In genomic region chrX:20718592-20718991, GRCh38 we compare ENCODE assay signal across 15 cellular contexts.
"Had no signal": no experiment of that assay in that cellular context is flagged by ENCODE, and none has a peak within 500 bp of the region (broad histone marks: within the 10 kb centered on the region; RNA-seq: fewer than 3 reads in every experiment).

No MANE protein-coding gene starts in this region.

- H3K4me1 Mint-ChIP-seq: activated naive CD8-positive, alpha-beta T cell treated with anti-CD3 and anti-CD28 coated beads for 36 hours; naive B cell; stimulated activated effector memory CD8-positive, alpha-beta T cell treated with anti-CD3 and anti-CD28 coated beads, Interleukin-12 subunit alpha, Interleukin-12 subunit beta, amount 100 ng/mL, for 72 hours had no signal

- H3K9me3 ChIP-seq: esophagus muscularis mucosa, neutrophil, right lobe of liver, transverse colon had no signal

- DNase-seq: activated CD4-positive, alpha-beta T cell treated with anti-CD3 and anti-CD28 coated beads, Interleukin-2, amount 50 U/mL, for 48 hours; activated CD4-positive, CD25-positive, alpha-beta regulatory T cell treated with anti-CD3 and anti-CD28 coated beads, Interleukin-2, amount 50 U/mL, for 72 hours; activated effector memory CD4-positive, alpha-beta T cell treated with anti-CD3 and anti-CD28 coated beads, Interleukin-2, amount 50 U/mL, for 16 hours; activated naive CD8-positive, alpha-beta T cell treated with anti-CD3 and anti-CD28 coated beads for 36 hours; activated T-cell treated with anti-CD3 and anti-CD28 coated beads, Interleukin-2, amount 50 U/mL, for 4 hours; foreskin fibroblast; naive B cell; right lobe of liver; SW 1271; transverse colon had no signal

- H3K4me1 ChIP-seq: esophagus muscularis mucosa, right lobe of liver, transverse colon had no signal

- H3K27me3 ChIP-seq: esophagus muscularis mucosa, neutrophil, right lobe of liver, transverse colon had no signal

- H3K4me3 Mint-ChIP-seq: activated naive CD8-positive, alpha-beta T cell treated with anti-CD3 and anti-CD28 coated beads for 36 hours; activated T-cell treated with anti-CD3 and anti-CD28 coated beads, Interleukin-2, amount 50 U/mL, for 4 hours; naive B cell; stimulated activated effector memory CD8-positive, alpha-beta T cell treated with anti-CD3 and anti-CD28 coated beads, Interleukin-12 subunit alpha, Interleukin-12 subunit beta, amount 100 ng/mL, for 72 hours; T-helper 2 cell treated with Interferon-gamma antibody and Interleukin-4, amounts not matched to agents 5 μg/mL and 100 μg/mL, for 36 hours had no signal

- H3K27ac Mint-ChIP-seq: activated naive CD8-positive, alpha-beta T cell treated with anti-CD3 and anti-CD28 coated beads for 36 hours; naive B cell; progenitor cell of endocrine pancreas; stimulated activated effector memory CD8-positive, alpha-beta T cell treated with anti-CD3 and anti-CD28 coated beads, Interleukin-12 subunit alpha, Interleukin-12 subunit beta, amount 100 ng/mL, for 72 hours; T-helper 2 cell treated with Interferon-gamma antibody and Interleukin-4, amounts not matched to agents 5 μg/mL and 100 μg/mL, for 36 hours had no signal

- H3K27me3 Mint-ChIP-seq: naive B cell, progenitor cell of endocrine pancreas had no signal

- H3K36me3 ChIP-seq: esophagus muscularis mucosa, neutrophil, right lobe of liver, transverse colon had no signal

- H3K4me3 ChIP-seq: esophagus muscularis mucosa, right lobe of liver, transverse colon had no signal

- ATAC-seq: activated T-cell treated with anti-CD3 and anti-CD28 coated beads, Interleukin-2, amount 50 U/mL, for 4 hours; right lobe of liver; stimulated activated effector memory CD8-positive, alpha-beta T cell treated with anti-CD3 and anti-CD28 coated beads, Interleukin-12 subunit alpha, Interleukin-12 subunit beta, amount 100 ng/mL, for 72 hours had no signal

- H3K36me3 Mint-ChIP-seq: activated naive CD8-positive, alpha-beta T cell treated with anti-CD3 and anti-CD28 coated beads for 36 hours; naive B cell; stimulated activated effector memory CD8-positive, alpha-beta T cell treated with anti-CD3 and anti-CD28 coated beads, Interleukin-12 subunit alpha, Interleukin-12 subunit beta, amount 100 ng/mL, for 72 hours had no signal

- H3K9me3 Mint-ChIP-seq: T-helper 2 cell treated with Interferon-gamma antibody and Interleukin-4, amounts not matched to agents 5 μg/mL and 100 μg/mL, for 36 hours had no signal

- H3K27ac ChIP-seq: esophagus muscularis mucosa, neutrophil, right lobe of liver, transverse colon had no signal
